10 cellular contexts compared by ENCODE assay signal in genomic region chr7:137981668-137982067, GRCh38. TPM values are rescaled to one million over a fixed set of nuclear protein-coding genes. Genes with fewer than 3 reads are reported as not detected.
DNase-seq lines count a peak whose midpoint lies in the region; ATAC-seq, FAIRE-seq and TF ChIP-seq lines count a peak whose summit lies in the region.
"Had no signal": no experiment of that assay in that cellular context is flagged by ENCODE, and none has a peak within 500 bp of the region (broad histone marks: within the 10 kb centered on the region; RNA-seq: fewer than 3 reads in every experiment).

No MANE protein-coding gene starts in this region.

- ATAC-seq in GM19351 (IDR thresholded peaks at IDR 0.05; ENCODE audit: unreplicated experiment) (peak; percentile 65), HG03097 (IDR thresholded peaks at IDR 0.05; ENCODE audit: low FRiP score, unreplicated experiment) (peak; percentile 47), pancreas (no peak)

- CTCF ChIA-PET in endothelial cell of umbilical vein (lab: Charles Lee): interaction anchor here (0.9 to 1.8 kb wide), 4 partner anchors 9 to 27 kb away, joined by 3 to 7 read pairs (median 3); partner anchors contain the start of gene CREB3L2

- H3K79me2 ChIP-seq in ACC112 (ENCODE audit: control insufficient read depth, insufficient read depth, low read length, unreplicated experiment) (peaks cover 88% of the 10 kb centered on the region), endothelial cell of umbilical vein (ENCODE audit: control insufficient read depth, insufficient read depth, low read length) (peaks cover 79% of the 10 kb centered on the region)

- H4K20me1 ChIP-seq in endothelial cell of umbilical vein (replicated peaks; ENCODE audit: control insufficient read depth, extremely low read depth, insufficient read depth, low read length): no peaks in the 10 kb centered on the region

- intact Hi-C loops in endothelial cell of umbilical vein (cut with micrococcal nuclease): no loop called here
- intact Hi-C loops in pancreas (cut with DNase I): no loop called here

- TF ChIP-seq CTCF in endothelial cell of umbilical vein (IDR thresholded peaks at IDR 0.05; ENCODE audit: extremely low read depth in 1 of 2, insufficient read depth in 1 of 2, low read depth in 1 of 2, low read length in 2 of 2) (no peak), pancreas (IDR thresholded peaks at IDR 0.05) (no peak)

- dilution Hi-C loops in endothelial cell of umbilical vein (cut with MboI; ENCODE audit: extremely low pct_ligation_motif_present, low sequenced_read_pairs): no loop called here

- TF ChIP-seq POLR2A in endothelial cell of umbilical vein (IDR thresholded peaks at IDR 0.05; ENCODE audit: low read depth, low read length): no peak

- POLR2A ChIA-PET in endothelial cell of umbilical vein (lab: Charles Lee): no interaction called here

- no peak overlapping the region for H3K4me3 ChIP-seq in ACC112 (ENCODE audit: low read depth, low read length)
- no peak overlapping the region for H3K4me3 ChIP-seq in endothelial cell of umbilical vein (replicated peaks in 1 of 3; ENCODE audit: insufficient read depth in 1 of 3, low read depth in 1 of 3, low read length in 3 of 3)
- no peak overlapping the region for H3K4me3 ChIP-seq in pancreas

- H3K9me3 ChIP-seq in endothelial cell of umbilical vein (replicated peaks; ENCODE audit: control insufficient read depth, insufficient read depth, low read length) (no peaks in the 10 kb centered on the region), pancreas (no peaks in the 10 kb centered on the region)

- H3K36me3 ChIP-seq in ACC112 (ENCODE audit: insufficient read depth, low read length): peaks cover 11% of the 10 kb centered on the region; the same call in 1 of the 2 replicates
- no peaks in the 10 kb centered on the region for H3K36me3 ChIP-seq in endothelial cell of umbilical vein (ENCODE audit: control insufficient read depth in 2 of 2, extremely low read depth in 1 of 2, insufficient read depth in 2 of 2, low read length in 2 of 2)
- H3K36me3 ChIP-seq in pancreas: no peaks in the 10 kb centered on the region

- peaks cover 90% of the 10 kb centered on the region for H3K4me1 ChIP-seq in ACC112 (ENCODE audit: control insufficient read depth, insufficient read depth, low read length, unreplicated experiment)
- H3K4me1 ChIP-seq in endothelial cell of umbilical vein (ENCODE audit: control insufficient read depth, extremely low read depth, insufficient read depth, low read length): peaks cover 61% of the 10 kb centered on the region
- peaks cover 7 to 33% (median 21%) of the 10 kb centered on the region in 3 donors for H3K4me1 ChIP-seq in pancreas

- H3K9me1 ChIP-seq in endothelial cell of umbilical vein (replicated peaks; ENCODE audit: control insufficient read depth, extremely low read depth, insufficient read depth, low read length): no peaks in the 10 kb centered on the region

- DNase-seq in endothelial cell of umbilical vein (ENCODE audit: low read depth, low spot score): no peak
- DNase-seq in substantia nigra (lab: John Stamatoyannopoulos, UW): no peak
- DNase-seq in NCI-H82 treated with DMSO at 0.1 percent for 48 hours (lab: John Stamatoyannopoulos, UW; ENCODE audit: unreplicated experiment): no peak
- no peak for DNase-seq in T-helper 1 cell
- no peak for DNase-seq in pancreas

- H3K4me2 ChIP-seq in endothelial cell of umbilical vein (ENCODE audit: insufficient read depth, low read length): peak overlapping the region; percentile 12

- H3K9ac ChIP-seq in endothelial cell of umbilical vein (replicated peaks; ENCODE audit: extremely low read depth, insufficient read depth, low read length): peak overlapping the region; percentile 6

- FAIRE-seq in endothelial cell of umbilical vein (lab: Jason Lieb, UNC) (no peak), pancreas (lab: Jason Lieb, UNC) (no peak)
- FAIRE-seq: keratinocyte had no signal

- BruUV-seq in endothelial cell of umbilical vein (replicated peaks; lab: Mats Ljungman, UMichigan): no TSS peak

- 78% methylated on average over 4 of the region's 4 CpGs for WGBS in pancreas, 2 donors

- H3K27me3 ChIP-seq in ACC112 (ENCODE audit: insufficient read depth, low read length): no peaks in the 10 kb centered on the region
- no peaks in the 10 kb centered on the region for H3K27me3 ChIP-seq in endothelial cell of umbilical vein (ENCODE audit: control insufficient read depth in 2 of 2, insufficient read depth in 2 of 2, low read length in 2 of 2)
- H3K27me3 ChIP-seq in pancreas: no peaks in the 10 kb centered on the region

- H3K27ac ChIP-seq in ACC112 (ENCODE audit: low read depth, low read length): peak overlapping the region; percentile 97
- peak overlapping the region; percentile 32 for H3K27ac ChIP-seq in endothelial cell of umbilical vein (ENCODE audit: insufficient read depth, low read depth, low read length)
- no peak overlapping the region for H3K27ac ChIP-seq in substantia nigra (ENCODE audit: low read depth, low read length, poor library complexity, severe bottlenecking)
- H3K27ac ChIP-seq in pancreas: peak overlapping the region in 2 of 4 donors; percentile 46 to 61
- H3K27ac ChIP-seq: C4-2B had no signal

- no peak overlapping the region for H2AFZ ChIP-seq in ACC112 (ENCODE audit: low read length, unreplicated experiment)
- no peak overlapping the region for H2AFZ ChIP-seq in endothelial cell of umbilical vein (ENCODE audit: low read depth, low read length)

TF ChIP-seq in endothelial cell of umbilical vein, 7 proteins besides CTCF, POLR2A, EP300 and RAD21:
- TF ChIP-seq EZH2 (IDR thresholded peaks at IDR 0.05; ENCODE audit: borderline replicate concordance, low read depth, low read length, severe bottlenecking): no peak
- TF ChIP-seq POLR2AphosphoS5 (IDR thresholded peaks at IDR 0.05; ENCODE audit: insufficient read depth, low read depth, low read length): no peak
- TF ChIP-seq, protein P1, sequence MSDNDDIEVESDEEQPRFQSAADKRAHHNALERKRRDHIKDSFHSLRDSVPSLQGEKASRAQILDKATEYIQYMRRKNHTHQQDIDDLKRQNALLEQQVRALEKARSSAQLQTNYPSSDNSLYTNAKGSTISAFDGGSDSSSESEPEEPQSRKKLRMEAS (IDR thresholded peaks at IDR 0.05; ENCODE audit: insufficient read depth, insufficient read length): no peak
- no peak for TF ChIP-seq JUN (IDR thresholded peaks at IDR 0.05; ENCODE audit: borderline replicate concordance, insufficient read depth, insufficient read length, low read depth)
- TF ChIP-seq MYC (IDR thresholded peaks at IDR 0.05; ENCODE audit: low read depth, low read length): no peak
- TF ChIP-seq GATA2 (IDR thresholded peaks at IDR 0.05; ENCODE audit: insufficient read depth, insufficient read length, low read depth, low read length): no peak
- no peak for TF ChIP-seq FOS (IDR thresholded peaks at IDR 0.05; ENCODE audit: borderline replicate concordance, insufficient read depth, low read length)

RNA-seq across cellular contexts. Expression of gene CREB3L2, which starts 20.2 kb away (rescaled TPM):
- total RNA-seq in endothelial cell of umbilical vein (89.5 and 93.4 TPM in 2 replicates), pancreas (10 to 100 TPM; 21.3 to 38.4 (median 32.3) TPM)
- polyA plus RNA-seq in endothelial cell of umbilical vein (29.6 and 32.1 TPM in 2 replicates), pancreas (10 to 100 TPM in 1 of 2 donors, 1 to 10 TPM in 1; 6.6 to 10.4 TPM)
- polyA plus RNA-seq in endothelial cell of umbilical vein (2011; cell fraction: cytosol; rRNA removed): 33.1 and 33.4 TPM in 2 replicates
- polyA plus RNA-seq in endothelial cell of umbilical vein (2011; cell fraction: nucleus; rRNA removed): 36.1 and 37.2 TPM in 2 replicates
- 26.6 and 30.7 TPM in 2 replicates for polyA plus RNA-seq in endothelial cell of umbilical vein (2012)
- 79.8 and 96.8 TPM in 2 replicates for polyA minus RNA-seq in endothelial cell of umbilical vein
- polyA minus RNA-seq in endothelial cell of umbilical vein (2011; cell fraction: cytosol; rRNA and poly(A)+ RNA removed): 14.5 TPM
- polyA minus RNA-seq in endothelial cell of umbilical vein (2011; cell fraction: nucleus; rRNA and poly(A)+ RNA removed): 110 and 141 TPM in 2 replicates

Comparison
In these comparisons a context has a peak if more than half of its experiments do, and no peak if none do; other contexts are left out.
1. ATAC-seq: peak in GM19351 (single experiment) and HG03097 (single experiment); none in pancreas (0 of 4).